ENCODE assay signal across 14 cellular contexts in the genomic region with DNA sequence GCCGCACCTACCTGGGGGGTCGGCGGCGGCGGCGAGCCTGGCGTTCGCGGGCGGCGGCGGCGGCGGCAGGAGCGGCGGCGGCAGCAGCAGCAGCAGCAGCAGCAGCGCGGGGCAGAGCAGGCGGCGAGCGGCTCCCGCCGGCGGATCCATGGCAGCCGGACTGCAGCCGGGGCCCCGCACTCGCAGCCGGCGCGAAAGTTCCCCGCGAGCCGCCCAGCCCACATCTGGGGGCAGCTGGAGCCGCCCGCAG. TPM values are rescaled to one million over a fixed set of nuclear protein-coding genes. Genes with fewer than 3 reads are reported as not detected.
A peak's percentile ranks its signal among the peaks of the same experiment; 100 is the strongest.
DNase-seq lines count a peak whose midpoint lies in the region; ATAC-seq and TF ChIP-seq lines count a peak whose summit lies in the region.
"Had no signal": no experiment of that assay in that cellular context is flagged by ENCODE, and none has a peak within 500 bp of the region (broad histone marks: within the 10 kb centered on the region; RNA-seq: fewer than 3 reads in every experiment).

No MANE protein-coding gene starts in this region.

- H3K4me1 ChIP-seq in cardiac muscle cell (ENCODE audit: low read depth) (peaks cover 5% of the 10 kb centered on the region), lung (ENCODE audit: control insufficient read depth in 2 of 2, insufficient read depth in 2 of 2, low read length in 2 of 2) (peaks cover 0 to 12% of the 10 kb centered on the region in 2 donors), upper lobe of right lung (peaks cover 11% of the 10 kb centered on the region)

- H3K36me3 ChIP-seq in cardiac muscle cell (no peaks in the 10 kb centered on the region), lung (ENCODE audit: control insufficient read depth in 2 of 2, insufficient read depth in 2 of 2, low read length in 2 of 2) (peaks cover 0 to 2% of the 10 kb centered on the region in 2 donors), upper lobe of right lung (no peaks in the 10 kb centered on the region)

- H3K27me3 ChIP-seq in cardiac muscle cell (peaks cover 76% of the 10 kb centered on the region), lung (ENCODE audit: control insufficient read depth, insufficient read depth) (peaks cover 15% of the 10 kb centered on the region), upper lobe of right lung (peaks cover 53% of the 10 kb centered on the region)

- intact Hi-C loops in Right ventricle myocardium superior (cut with DNase I): no loop called here
- intact Hi-C loops in upper lobe of right lung (cut with DNase I): no loop called here

- H3K9me3 ChIP-seq in cardiac muscle cell (ENCODE audit: low read depth) (no peaks in the 10 kb centered on the region), lung (ENCODE audit: control insufficient read depth in 2 of 2, insufficient read depth in 1 of 2, low read length in 1 of 2) (peaks cover 0 to 5% of the 10 kb centered on the region in 2 donors), upper lobe of right lung (no peaks in the 10 kb centered on the region)
- H3K9me3 ChIP-seq: SK-N-SH had no signal

- TF ChIP-seq CTCF in cardiac muscle cell (IDR thresholded peaks at IDR 0.05; ENCODE audit: low read depth, low read length): no peak
- TF ChIP-seq CTCF in choroid plexus epithelial cell (conservative IDR thresholded peaks at IDR 0.05; ENCODE audit: low read depth, low read length): no peak
- TF ChIP-seq CTCF in lung (IDR thresholded peaks at IDR 0.05; ENCODE audit: control extremely low read depth, extremely low read depth): no peak
- TF ChIP-seq CTCF in upper lobe of right lung (IDR thresholded peaks at IDR 0.05): no peak

- ATAC-seq in Right ventricle myocardium superior (ENCODE audit: poor library complexity): no peak
- ATAC-seq in lung (ENCODE audit: insufficient read depth, low FRiP score): no peak
- no peak for ATAC-seq in upper lobe of right lung
- ATAC-seq in GM21825 (IDR thresholded peaks at IDR 0.05; ENCODE audit: unreplicated experiment): no peak
- ATAC-seq in HG02973 (IDR thresholded peaks at IDR 0.05; ENCODE audit: unreplicated experiment): no peak

- H3K27ac ChIP-seq in cardiac muscle cell: no peak overlapping the region
- H3K27ac ChIP-seq in lung (ENCODE audit: low read depth in 1 of 2, low read length in 1 of 2): no peak overlapping the region
- H3K27ac ChIP-seq in upper lobe of right lung: peak overlapping the region; percentile 76

- H3K4me3 ChIP-seq in cardiac muscle cell: peak overlapping the region; percentile 72
- H3K4me3 ChIP-seq in choroid plexus epithelial cell (ENCODE audit: low read depth, low read length): peak overlapping the region; percentile 81
- H3K4me3 ChIP-seq in lung: peak overlapping the region; percentile 16
- peak overlapping the region; percentile 57 for H3K4me3 ChIP-seq in upper lobe of right lung
- H3K4me3 ChIP-seq: K562 had no signal

- 1% methylated on average over 15 to 37 of the region's 37 CpGs for WGBS in lung, 2 donors

- DNase-seq in cardiac muscle cell (ENCODE audit: low read depth in 1 of 2, low spot score in 1 of 2) (no peak), Right ventricle myocardium superior (no peak), choroid plexus epithelial cell (ENCODE audit: low read depth) (no peak), lung (ENCODE audit: low spot score) (no peak), upper lobe of right lung (no peak), NCI-H1048 (lab: John Stamatoyannopoulos, UW) (no peak)
- DNase-seq: activated CD8-positive, alpha-beta memory T cell treated with anti-CD3 and anti-CD28 coated beads for 24 hours; foreskin melanocyte; stimulated activated CD4-positive, alpha-beta T cell treated with anti-CD3 and anti-CD28 coated beads, Interleukin-1b, Interleukin-23, amount 100 ng/mL, for 48 hours had no signal

RNA-seq across cellular contexts. Expression of a gene that starts 0.2 kb away (rescaled TPM):
- total RNA-seq in cardiac muscle cell: 2.5 and 8.8 TPM in 2 replicates
- 3.1 and 7.0 TPM in 2 replicates for polyA plus RNA-seq in cardiac muscle cell
- 3.6 TPM for total RNA-seq in Right ventricle myocardium superior
- 10 to 100 TPM; 30.1 to 45.5 TPM for total RNA-seq in lung
- polyA plus RNA-seq in lung: 10 to 100 TPM in 1 of 2 donors, 1 to 10 TPM in 1; 9.3 to 27.4 TPM
- total RNA-seq in upper lobe of right lung: 16.4 TPM
- total RNA-seq: K562, NCI-H460 had no signal
- polyA plus RNA-seq: K562 had no signal

Comparison
In these comparisons a context has a peak if more than half of its experiments do, and no peak if none do; other contexts are left out.
1. H3K4me3 ChIP-seq: peak in every context shown above with its lines; median percentile 81 in choroid plexus epithelial cell; 72 in cardiac muscle cell; 57 in upper lobe of right lung; 16 in lung.